8 cellular contexts compared by ENCODE assay signal in genomic region chr20:326645-327031, GRCh38. TPM values are rescaled to one million over a fixed set of nuclear protein-coding genes. Genes with fewer than 3 reads are reported as not detected.
DNase-seq lines count a peak whose midpoint lies in the region; ATAC-seq and TF ChIP-seq lines count a peak whose summit lies in the region.

No MANE protein-coding gene starts in this region.

- DNase-seq in 8988T (peak; percentile 38), activated B cell treated with CpG ODN at 0.5 μM for 24 hours (peak; percentile 49), glomerular visceral epithelial cell (ENCODE audit: extremely low spot score) (peak; percentile 59), retinal pigment epithelial cell (ENCODE audit: low read depth) (no peak)
- DNase-seq in activated CD4-positive, CD25-positive, alpha-beta regulatory T cell treated with anti-CD3 and anti-CD28 coated beads, Interleukin-2, amount 50 U/mL, for 72 hours: no peak
- no peak for DNase-seq in stimulated activated CD4-positive, alpha-beta T cell treated with anti-CD3 and anti-CD28 coated beads, Interleukin-4, amount 100 ng/mL, for 4 hours

- no peak for TF ChIP-seq CTCF in activated B cell treated with CpG ODN at 0.5 μM for 24 hours (IDR thresholded peaks at IDR 0.05)
- TF ChIP-seq CTCF in retinal pigment epithelial cell (conservative IDR thresholded peaks at IDR 0.05; ENCODE audit: low read depth, low read length): no peak

- peak overlapping the region; percentile 75 for H3K4me3 Mint-ChIP-seq in activated B cell treated with CpG ODN at 0.5 μM for 24 hours

- H3K4me1 Mint-ChIP-seq in activated B cell treated with CpG ODN at 0.5 μM for 24 hours: peaks cover 40% of the 10 kb centered on the region

- no peak overlapping the region for H3K27ac Mint-ChIP-seq in activated B cell treated with CpG ODN at 0.5 μM for 24 hours

- H3K4me3 ChIP-seq in retinal pigment epithelial cell (ENCODE audit: low read length): peak overlapping the region; percentile 88

- intact Hi-C loops in activated B cell treated with CpG ODN at 0.5 μM for 24 hours (cut with micrococcal nuclease): loop anchor here (1.0 kb wide), 2 partner anchors 21 to 36 kb away; partner anchors contain the start of genes C20orf96 and NRSN2

- H3K27me3 Mint-ChIP-seq in activated B cell treated with CpG ODN at 0.5 μM for 24 hours: no peaks in the 10 kb centered on the region

- CTCF ChIA-PET in activated B cell treated with CpG ODN at 0.5 μM for 24 hours (lab: Charles Lee): interaction anchor here (1.0 kb wide), 1 partner anchor 99 kb away, joined by 3 read pairs; the partner anchor contains the start of gene DEFB129

- H3K36me3 Mint-ChIP-seq in activated B cell treated with CpG ODN at 0.5 μM for 24 hours (ENCODE audit: low read depth): peaks cover 2% of the 10 kb centered on the region

- H3K9me3 Mint-ChIP-seq in activated B cell treated with CpG ODN at 0.5 μM for 24 hours: no peaks in the 10 kb centered on the region

- POLR2A ChIA-PET in activated B cell treated with CpG ODN at 0.5 μM for 24 hours (lab: Charles Lee): interaction anchor here (1.2 to 4.3 kb wide), 4 partner anchors 17 to 54 kb away, joined by 3 to 79 read pairs (median 25); partner anchors contain the start of genes NRSN2, TRIB3 and ZCCHC3

- TF ChIP-seq POLR2A in GM18505 (IDR thresholded peaks at IDR 0.05; ENCODE audit: borderline replicate concordance, extremely low read depth, insufficient read depth, insufficient read length): peak; percentile 6

- ATAC-seq in GM18505 (IDR thresholded peaks at IDR 0.05; ENCODE audit: unreplicated experiment): no peak
- ATAC-seq in activated B cell treated with CpG ODN at 0.5 μM for 24 hours (ENCODE audit: low read depth): no peak
- no peak for ATAC-seq in HG02840 (IDR thresholded peaks at IDR 0.05; ENCODE audit: low FRiP score, unreplicated experiment)

RNA-seq across cellular contexts. Expression of gene SOX12, which starts 1.3 kb away (rescaled TPM):
- total RNA-seq in activated B cell treated with CpG ODN at 0.5 μM for 24 hours: 6.1 and 6.2 TPM in 2 replicates

RNA-seq across cellular contexts. Expression of gene NRSN2, which starts 20.3 kb away (rescaled TPM):
- 7.6 and 12.8 TPM in 2 replicates for total RNA-seq in activated B cell treated with CpG ODN at 0.5 μM for 24 hours

RNA-seq across cellular contexts. Expression of gene ZCCHC3, which starts 29.3 kb away (rescaled TPM):
- 25.9 and 28.1 TPM in 2 replicates for total RNA-seq in activated B cell treated with CpG ODN at 0.5 μM for 24 hours

RNA-seq across cellular contexts. Expression of gene C20orf96, which starts 36.1 kb away (rescaled TPM):
- total RNA-seq in activated B cell treated with CpG ODN at 0.5 μM for 24 hours: 5.3 and 5.5 TPM in 2 replicates

RNA-seq across cellular contexts. Expression of gene TRIB3, which starts 53.9 kb away (rescaled TPM):
- total RNA-seq in activated B cell treated with CpG ODN at 0.5 μM for 24 hours: 13.3 and 14.0 TPM in 2 replicates

Comparison
In these comparisons a context has a peak if more than half of its experiments do, and no peak if none do; other contexts are left out.
1. DNase-seq: peak in 8988T (single experiment), activated B cell treated with CpG ODN at 0.5 μM for 24 hours (single experiment) and glomerular visceral epithelial cell (single experiment); none in retinal pigment epithelial cell (single experiment), activated CD4-positive, CD25-positive, alpha-beta regulatory T cell treated with anti-CD3 and anti-CD28 coated beads, Interleukin-2, amount 50 U/mL, for 72 hours (single experiment) and stimulated activated CD4-positive, alpha-beta T cell treated with anti-CD3 and anti-CD28 coated beads, Interleukin-4, amount 100 ng/mL, for 4 hours (0 of 2).